In genomic region chr5:135930949-135931295, GRCh38 we compare ENCODE assay signal across 24 cellular contexts. TPM values are rescaled to one million over a fixed set of nuclear protein-coding genes. Genes with fewer than 3 reads are reported as not detected.
DNase-seq lines count a peak whose midpoint lies in the region; ATAC-seq and TF ChIP-seq lines count a peak whose summit lies in the region.
"Had no signal": no experiment of that assay in that cellular context is flagged by ENCODE, and none has a peak within 500 bp of the region (broad histone marks: within the 10 kb centered on the region; RNA-seq: fewer than 3 reads in every experiment).

No MANE protein-coding gene starts in this region.

- WGBS in ectodermal cell, 2 experiments: 4% methylated on average over 18 of the region's 18 CpGs
- WGBS in smooth muscle cell (ENCODE audit: low lambda C conversion rate): 16% methylated on average over 18 of the region's 18 CpGs

- no TSS peak for BruUV-seq in PC-3 (replicated peaks; lab: Mats Ljungman, UMichigan)

- CTCF ChIA-PET in PC-3 (lab: Charles Lee): no interaction called here

- H3K4me3 ChIP-seq in HUES48 (ENCODE audit: low read depth, low read length): peak overlapping the region; percentile 62
- peak overlapping the region; percentile 28 for H3K4me3 ChIP-seq in ectodermal cell (ENCODE audit: insufficient read depth, low read depth, low read length)
- peak overlapping the region; percentile 40 for H3K4me3 ChIP-seq in kidney epithelial cell (ENCODE audit: low read depth, low read length)
- H3K4me3 ChIP-seq in smooth muscle cell: peak overlapping the region; percentile 45
- H3K4me3 ChIP-seq in PC-3 (ENCODE audit: low read length): no peak overlapping the region
- H3K4me3 ChIP-seq: GM12878 had no signal

- H3F3A ChIP-seq in smooth muscle cell (ENCODE audit: low read depth): no peaks in the 10 kb centered on the region
- no peaks in the 10 kb centered on the region for H3F3A ChIP-seq in PC-3 (ENCODE audit: low read length, unreplicated experiment)

- H3K4me2 ChIP-seq in smooth muscle cell (peak overlapping the region; percentile 87), PC-3 (ENCODE audit: low read length) (no peak overlapping the region)

- H4K20me1 ChIP-seq in smooth muscle cell (ENCODE audit: low read depth) (no peaks in the 10 kb centered on the region), PC-3 (ENCODE audit: low read length) (no peaks in the 10 kb centered on the region)

- H3K36me3 ChIP-seq in HUES48 (ENCODE audit: control insufficient read depth, insufficient read depth, low read length): no peaks in the 10 kb centered on the region
- H3K36me3 ChIP-seq in ectodermal cell (ENCODE audit: control insufficient read depth, insufficient read depth, low read length): no peaks in the 10 kb centered on the region
- H3K36me3 ChIP-seq in kidney epithelial cell (ENCODE audit: control insufficient read depth, insufficient read depth, low read length): no peaks in the 10 kb centered on the region
- H3K36me3 ChIP-seq in smooth muscle cell (ENCODE audit: low read depth): no peaks in the 10 kb centered on the region
- H3K36me3 ChIP-seq in PC-3 (ENCODE audit: low read depth, low read length): no peaks in the 10 kb centered on the region
- H3K36me3 ChIP-seq: ascending aorta had no signal

- TF ChIP-seq CTCF in kidney epithelial cell (IDR thresholded peaks at IDR 0.05; ENCODE audit: insufficient read depth, low read length, poor library complexity, severe bottlenecking): no peak
- TF ChIP-seq CTCF in smooth muscle cell (IDR thresholded peaks at IDR 0.05; ENCODE audit: borderline replicate concordance, insufficient read depth, poor library complexity, severe bottlenecking): no peak
- TF ChIP-seq CTCF in PC-3 (conservative IDR thresholded peaks at IDR 0.05; ENCODE audit: low read depth, low read length): no peak

- H3K9me3 ChIP-seq in HUES48 (ENCODE audit: control insufficient read depth, insufficient read depth, low read length): no peaks in the 10 kb centered on the region
- no peaks in the 10 kb centered on the region for H3K9me3 ChIP-seq in ectodermal cell (ENCODE audit: control insufficient read depth, low read length)
- no peaks in the 10 kb centered on the region for H3K9me3 ChIP-seq in smooth muscle cell (replicated peaks; ENCODE audit: low read depth)
- H3K9me3 ChIP-seq in PC-3 (ENCODE audit: low read length): no peaks in the 10 kb centered on the region

- H3K27ac ChIP-seq in HUES48 (ENCODE audit: low read depth, low read length) (no peak overlapping the region), ectodermal cell (ENCODE audit: insufficient read depth, low read depth, low read length, poor library complexity, severe bottlenecking) (no peak overlapping the region), smooth muscle cell (ENCODE audit: low read depth) (no peak overlapping the region), PC-3 (ENCODE audit: low read length) (no peak overlapping the region)
- H3K27ac ChIP-seq: ascending aorta had no signal

- ATAC-seq in PC-3 (no peak), HG02571 (IDR thresholded peaks at IDR 0.05; ENCODE audit: unreplicated experiment) (no peak)
- ATAC-seq: GM12878, sciatic nerve had no signal

- intact Hi-C loops in PC-3 (cut with micrococcal nuclease): no loop called here

- H2AFZ ChIP-seq in smooth muscle cell (ENCODE audit: low read depth) (peak overlapping the region; percentile 85), PC-3 (ENCODE audit: low read length) (no peak overlapping the region)

- H3K79me2 ChIP-seq in smooth muscle cell (ENCODE audit: low read depth) (no peaks in the 10 kb centered on the region), PC-3 (ENCODE audit: low read length) (no peaks in the 10 kb centered on the region)

- DNase-seq in kidney epithelial cell (ENCODE audit: low read depth): no peak
- no peak for DNase-seq in smooth muscle cell (lab: John Stamatoyannopoulos, UW; ENCODE audit: unreplicated experiment)
- DNase-seq in kidney tubule cell (ENCODE audit: low spot score): no peak
- DNase-seq in PC-3: no peak
- DNase-seq: activated CD4-positive, alpha-beta T cell treated with anti-CD3 and anti-CD28 coated beads for 4 hours; activated CD8-positive, alpha-beta memory T cell treated with anti-CD3 and anti-CD28 coated beads, Interleukin-2, amount 50 U/mL, for 48 hours; activated naive CD4-positive, alpha-beta T cell treated with Interleukin-2 at 50 U/mL for 16 hours; foreskin melanocyte; KG1; NCI-H1092; NCI-H2107; NCI-H69; OCI-M1; SIG-M5; stimulated activated CD4-positive, alpha-beta T cell treated with anti-CD3 and anti-CD28 coated beads, Interleukin-2, amount 100 ng/mL, for 48 hours had no signal

- POLR2A ChIA-PET in PC-3 (lab: Charles Lee; ENCODE audit: unreplicated experiment): no interaction called here

- H3K27me3 ChIP-seq in HUES48 (ENCODE audit: control insufficient read depth, insufficient read depth, low read length) (peaks cover 65% of the 10 kb centered on the region), ectodermal cell (ENCODE audit: control insufficient read depth, insufficient read depth, low read length, poor library complexity, severe bottlenecking) (peaks cover 75% of the 10 kb centered on the region), kidney epithelial cell (ENCODE audit: control insufficient read depth, insufficient read depth, low read length) (peaks cover 20% of the 10 kb centered on the region), smooth muscle cell (ENCODE audit: low read depth) (peaks cover 75% of the 10 kb centered on the region), PC-3 (ENCODE audit: low read length) (0 out of 2 replicates have a peak, but pooled peaks cover 6% of the 10 kb centered on the region)

- H3K4me1 ChIP-seq in HUES48 (ENCODE audit: control insufficient read depth, insufficient read depth, low read length) (no peaks in the 10 kb centered on the region), ectodermal cell (ENCODE audit: control insufficient read depth, insufficient read depth, low read length) (no peaks in the 10 kb centered on the region), smooth muscle cell (ENCODE audit: low read depth) (no peaks in the 10 kb centered on the region), PC-3 (ENCODE audit: insufficient read depth, low read length) (peaks cover 4% of the 10 kb centered on the region; the same call in 1 of the 2 replicates)

- H3K9ac ChIP-seq in HUES48 (ENCODE audit: low read depth, low read length): no peak overlapping the region
- H3K9ac ChIP-seq in smooth muscle cell (ENCODE audit: low read depth): no peak overlapping the region
- H3K9ac ChIP-seq in PC-3 (ENCODE audit: low read length): no peak overlapping the region

- no peaks in the 10 kb centered on the region for H3K9me2 ChIP-seq in PC-3 (replicated peaks; ENCODE audit: low read length)

RNA-seq across cellular contexts. Expression of gene LECT2, which starts 23.9 kb away (rescaled TPM):
- polyA plus RNA-seq in ectodermal cell (2013, experiment 1 of 4): not detected
- not detected for polyA plus RNA-seq in ectodermal cell (2013, experiment 2 of 4)
- polyA plus RNA-seq in ectodermal cell (2013, experiment 3 of 4): not detected
- not detected for polyA plus RNA-seq in ectodermal cell (2013, experiment 4 of 4)
- total RNA-seq in kidney epithelial cell (not detected in 2 replicates), smooth muscle cell (not detected in 2 replicates), PC-3 (2014; rRNA removed) (not detected in 2 replicates)
- not detected in 2 replicates for polyA plus RNA-seq in smooth muscle cell
- total RNA-seq: ascending aorta, GM12878, mesenteric fat pad, sciatic nerve, subcutaneous adipose tissue had no signal
- polyA plus RNA-seq: GM12878, keratinocyte had no signal

RNA-seq across cellular contexts. Expression of gene IL9, which starts 35.3 kb away (rescaled TPM):
- polyA plus RNA-seq in ectodermal cell (2013, experiment 1 of 4): not detected
- polyA plus RNA-seq in ectodermal cell (2013, experiment 2 of 4): not detected
- polyA plus RNA-seq in ectodermal cell (2013, experiment 3 of 4): not detected
- polyA plus RNA-seq in ectodermal cell (2013, experiment 4 of 4): not detected
- total RNA-seq in kidney epithelial cell (not detected in 2 replicates), smooth muscle cell (not detected in 2 replicates), PC-3 (2014; rRNA removed) (not detected in 2 replicates)
- not detected in 2 replicates for polyA plus RNA-seq in smooth muscle cell
- total RNA-seq: ascending aorta, GM12878, mesenteric fat pad, sciatic nerve, subcutaneous adipose tissue had no signal
- polyA plus RNA-seq: GM12878, keratinocyte had no signal
